ENCODE assay signal across 1 cellular context in genomic region chr17:41071606-41072375, GRCh38.
TF ChIP-seq lines count a peak whose summit lies in the region.

No MANE protein-coding gene starts in this region.

TF ChIP-seq in HCT116, 20 proteins besides CTCF, POLR2A, EP300 and RAD21 (continued from another document):
- TF ChIP-seq POLR2AphosphoS5 (IDR thresholded peaks at IDR 0.05; ENCODE audit: low read depth, low read length), result peak; percentile 42; the same call in 1 of the 2 replicates
- no peak for TF ChIP-seq SIN3A (IDR thresholded peaks at IDR 0.05; ENCODE audit: low read depth)
- no peak for TF ChIP-seq REST (IDR thresholded peaks at IDR 0.05; ENCODE audit: low read depth)
- TF ChIP-seq CEBPB (IDR thresholded peaks at IDR 0.05; ENCODE audit: low read depth), result no peak
- no peak for TF ChIP-seq ZFX (IDR thresholded peaks at IDR 0.05)
- TF ChIP-seq EZH2phosphoT487 (IDR thresholded peaks at IDR 0.05; ENCODE audit: borderline replicate concordance), result no peak
- TF ChIP-seq YY1 (IDR thresholded peaks at IDR 0.05; ENCODE audit: extremely low read depth, insufficient replicate concordance, low read depth, low read length), result no peak
- TF ChIP-seq ATF3 (IDR thresholded peaks at IDR 0.05), result no peak
- no peak for TF ChIP-seq EZH2 (IDR thresholded peaks at IDR 0.05)
- no peak for TF ChIP-seq ZNF274 (IDR thresholded peaks at IDR 0.05; ENCODE audit: low read depth, low read length)
